ENCODE assay signal across 25 cellular contexts in the genomic region with DNA sequence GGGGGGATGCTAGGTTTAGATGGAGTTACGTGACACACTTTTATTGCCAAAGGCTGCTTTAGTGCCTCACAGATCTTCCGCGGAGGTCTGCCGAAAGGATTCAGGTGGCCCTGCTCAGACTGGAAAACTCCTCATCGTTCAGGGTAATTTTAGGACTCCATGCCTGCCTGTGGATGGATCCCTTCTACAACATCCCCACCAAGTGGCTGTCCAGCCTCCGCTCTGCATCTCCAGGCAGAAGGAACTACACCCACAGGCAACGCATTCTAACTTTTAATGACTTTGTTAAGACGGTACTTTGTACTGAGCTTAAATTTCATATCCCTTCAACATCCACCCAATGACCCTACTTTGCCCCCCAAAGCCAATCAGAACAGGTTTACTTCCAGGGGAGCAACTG.
DNase-seq lines count a peak whose midpoint lies in the region; ATAC-seq, FAIRE-seq and TF ChIP-seq lines count a peak whose summit lies in the region.
"Had no signal": no experiment of that assay in that cellular context is flagged by ENCODE, and none has a peak within 500 bp of the region (broad histone marks: within the 10 kb centered on the region; RNA-seq: fewer than 3 reads in every experiment).

No MANE protein-coding gene starts in this region.

- H3K4me3 ChIP-seq in AG04449 (ENCODE audit: low read depth, low read length): no peak overlapping the region
- H3K4me3 ChIP-seq: esophagus squamous epithelium, GM12878, suprapubic skin, vagina had no signal

- no peak for DNase-seq in AG04449 (ENCODE audit: low read depth, low spot score)
- no peak for DNase-seq in D721Med (ENCODE audit: insufficient read length, low spot score)
- no peak for DNase-seq in caudate nucleus (lab: John Stamatoyannopoulos, UW)
- DNase-seq in hippocampal formation (lab: John Stamatoyannopoulos, UW): peak; percentile 9 to 19
- DNase-seq in RPMI8226: no peak
- DNase-seq: activated CD4-positive, alpha-beta T cell treated with anti-CD3 and anti-CD28 coated beads, Interleukin-2, amount 50 U/mL, for 1 hour; activated naive CD8-positive, alpha-beta T cell treated with anti-CD3 and anti-CD28 coated beads, Interleukin-2, amount 10 ng/mL, durations not matched to agents 7 days and 5 days; CD4-positive, alpha-beta memory T cell; effector memory CD4-positive, alpha-beta T cell; esophagus squamous epithelium; glutamatergic neuron; Karpas-422; left cardiac atrium; mesendoderm; natural killer cell; NCI-H1930; stimulated activated CD4-positive, alpha-beta T cell treated with anti-CD3 and anti-CD28 coated beads, Interleukin-2, amount 100 ng/mL, for 24 hours; T-helper 2 cell had no signal

- no peak for ATAC-seq in GM21528 (IDR thresholded peaks at IDR 0.05; ENCODE audit: low FRiP score, unreplicated experiment)
- no peak for ATAC-seq in HG02763 (IDR thresholded peaks at IDR 0.05; ENCODE audit: unreplicated experiment)
- no peak for ATAC-seq in GM21526 (IDR thresholded peaks at IDR 0.05; ENCODE audit: low FRiP score, unreplicated experiment)
- ATAC-seq: activated T-helper 17 cell treated with anti-CD3 and anti-CD28 coated beads, Interleukin-2, amount 50 U/mL, for 72 hours; GM12878; left cardiac atrium; natural killer cell had no signal

- peak; percentile 18 for TF ChIP-seq CTCF in AG04449 (IDR thresholded peaks at IDR 0.05; ENCODE audit: insufficient read depth, low read length, missing control alignments)
- TF ChIP-seq CTCF in D721Med (IDR thresholded peaks at IDR 0.05; ENCODE audit: insufficient read depth, missing control alignments): peak; percentile 19

- no peak for FAIRE-seq in D721Med (lab: Jason Lieb, UNC)
- FAIRE-seq: GM12878 had no signal

- peak overlapping the region; percentile 89 for H3K27ac ChIP-seq in caudate nucleus (ENCODE audit: low read depth, low read length)
- H3K27ac ChIP-seq: esophagus squamous epithelium, suprapubic skin, vagina had no signal

- CTCF ChIA-PET in AG04449 (lab: Yijun Ruan, JAX): interaction anchor here (0.8 kb wide), 1 partner anchor 13 kb away, joined by 3 read pairs; no protein-coding TSS in a partner anchor

- POLR2A ChIA-PET in AG04449 (lab: Yijun Ruan, JAX): no interaction called here

Comparison
In these comparisons a context has a peak if more than half of its experiments do, and no peak if none do; other contexts are left out.
1. DNase-seq: peak in hippocampal formation (2 of 2); none in AG04449 (single experiment), D721Med (single experiment), caudate nucleus (0 of 61) and RPMI8226 (single experiment).